22 cellular contexts compared by ENCODE assay signal in the genomic region with DNA sequence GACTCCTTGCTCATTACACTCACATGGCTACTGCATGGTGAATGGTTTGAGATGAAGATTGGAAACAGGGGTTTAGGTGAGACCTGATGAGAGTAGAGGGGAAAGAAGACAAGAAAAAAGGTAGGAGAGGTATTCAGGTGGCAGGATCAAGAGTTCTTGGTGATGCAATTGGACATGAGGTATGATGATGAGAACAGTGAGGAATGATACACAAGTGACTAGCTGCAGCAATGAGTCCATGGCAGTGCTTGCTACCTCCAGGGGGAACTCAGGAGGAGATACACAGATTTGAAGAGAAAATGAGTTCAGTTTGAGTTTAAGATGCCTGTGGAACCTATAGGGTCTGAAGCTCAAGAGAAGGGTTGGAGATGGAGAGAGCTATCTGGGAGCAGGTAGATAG.
"Had no signal": no experiment of that assay in that cellular context is flagged by ENCODE, and none has a peak within 500 bp of the region (broad histone marks: within the 10 kb centered on the region; RNA-seq: fewer than 3 reads in every experiment).

No MANE protein-coding gene starts in this region.

- H3K27ac Mint-ChIP-seq: memory B cell; mesothelial cell of epicardium; natural killer cell treated with Interleukin-12 subunit alpha and Interleukin-12 subunit beta and Interleukin-15 and Interleukin-18, amount 100 ng/mL, for 72 hours; neural progenitor cell; progenitor cell of endocrine pancreas had no signal

- H3K27me3 ChIP-seq: heart left ventricle, neural progenitor cell, ovary, stomach, transverse colon had no signal

- H3K27ac ChIP-seq: neural progenitor cell, ovary, thoracic aorta, transverse colon had no signal

- H3K4me3 ChIP-seq: heart left ventricle, neural progenitor cell, ovary, stomach, thoracic aorta, transverse colon had no signal

- H3K9me3 ChIP-seq: heart left ventricle, ovary, stomach, thoracic aorta, transverse colon had no signal

- H3K4me1 ChIP-seq: neural progenitor cell had no signal

- H3K4me3 Mint-ChIP-seq: memory B cell; mesothelial cell of epicardium; natural killer cell treated with Interleukin-12 subunit alpha and Interleukin-12 subunit beta and Interleukin-15 and Interleukin-18, amount 100 ng/mL, for 72 hours; neural progenitor cell had no signal

- FAIRE-seq: endometrium, frontal cortex, small intestine had no signal

- H3K36me3 Mint-ChIP-seq: mesothelial cell of epicardium; natural killer cell treated with Interleukin-12 subunit alpha and Interleukin-12 subunit beta and Interleukin-15 and Interleukin-18, amount 100 ng/mL, for 72 hours had no signal

- H3K9me3 Mint-ChIP-seq: memory B cell; mesothelial cell of epicardium; natural killer cell treated with Interleukin-12 subunit alpha and Interleukin-12 subunit beta and Interleukin-15 and Interleukin-18, amount 100 ng/mL, for 72 hours; neural progenitor cell had no signal

- DNase-seq: effector memory CD4-positive, alpha-beta T cell; erythroblast; heart left ventricle; hippocampal formation; kidney glomerular epithelial cell; nucleus accumbens; ovary; right cardiac atrium; small intestine; stimulated activated CD4-positive, alpha-beta T cell treated with anti-CD3 and anti-CD28 coated beads, Interleukin-12 subunit alpha, Interleukin-12 subunit beta, amount 100 ng/mL, for 4 hours; stomach; substantia nigra; transverse colon had no signal

- ATAC-seq: heart left ventricle; left lobe of liver; natural killer cell treated with Interleukin-12 subunit alpha and Interleukin-12 subunit beta and Interleukin-15 and Interleukin-18, amount 100 ng/mL, for 72 hours; right cardiac atrium had no signal

- H3K4me1 Mint-ChIP-seq: memory B cell had no signal

- H3K36me3 ChIP-seq: neural progenitor cell, ovary, thoracic aorta, transverse colon had no signal

- H3K27me3 Mint-ChIP-seq: memory B cell; natural killer cell treated with Interleukin-12 subunit alpha and Interleukin-12 subunit beta and Interleukin-15 and Interleukin-18, amount 100 ng/mL, for 72 hours; progenitor cell of endocrine pancreas had no signal
